In the genomic region with DNA sequence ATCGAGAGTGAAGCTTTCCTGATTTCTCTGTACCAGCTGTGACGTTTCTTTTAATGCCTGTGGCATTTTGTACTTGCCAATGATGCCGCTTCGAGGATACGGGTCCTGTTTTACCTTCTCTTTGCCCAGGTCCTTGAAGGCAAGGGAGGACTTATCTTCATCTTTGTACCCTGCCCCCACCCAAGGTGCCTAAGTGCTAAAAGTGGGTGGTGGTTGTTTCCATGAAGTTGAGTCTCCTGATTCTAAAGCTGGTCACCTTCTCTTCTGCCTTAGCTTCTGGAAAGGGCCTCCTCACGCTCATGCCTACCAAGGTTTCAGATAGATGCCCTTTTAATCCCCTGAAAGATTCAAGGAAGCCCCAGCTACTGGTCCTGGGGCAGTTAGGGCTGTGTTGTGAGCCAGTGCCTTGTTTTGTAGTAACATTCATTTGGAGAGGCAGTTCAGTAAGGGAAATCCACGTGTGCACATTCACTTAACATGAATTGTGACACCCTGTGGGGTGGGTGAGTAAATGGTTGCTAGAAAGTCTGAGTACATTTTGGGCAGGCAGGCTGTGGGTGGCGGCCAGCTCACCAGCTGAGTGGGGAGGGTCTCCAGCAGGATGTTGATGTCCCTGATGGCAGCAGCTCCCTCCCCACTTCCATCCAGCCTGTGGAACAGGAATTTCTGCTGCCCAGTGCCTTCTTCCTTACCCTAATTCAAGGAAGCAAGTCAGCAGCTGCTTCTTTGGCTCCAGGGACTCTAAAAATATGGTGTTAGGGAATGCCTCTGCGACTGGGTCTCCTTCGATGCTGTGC, we compare ENCODE assay signal across 10 cellular contexts. TPM values are rescaled to one million over a fixed set of nuclear protein-coding genes. Genes with fewer than 3 reads are reported as not detected.
DNase-seq lines count a peak whose midpoint lies in the region; ATAC-seq and TF ChIP-seq lines count a peak whose summit lies in the region.
"Had no signal": no experiment of that assay in that cellular context is flagged by ENCODE, and none has a peak within 500 bp of the region (broad histone marks: within the 10 kb centered on the region; RNA-seq: fewer than 3 reads in every experiment).

No MANE protein-coding gene starts in this region.

- H3K27ac ChIP-seq in lower lobe of right lung (peak overlapping the region; percentile 47), stomach smooth muscle (ENCODE audit: low read length) (peak overlapping the region; percentile 60)
- H3K27ac ChIP-seq: pancreas had no signal

- peaks cover 81% of the 10 kb centered on the region for H3K36me3 Mint-ChIP-seq in activated CD4-positive, alpha-beta T cell treated with anti-CD3 and anti-CD28 coated beads for 36 hours (ENCODE audit: low read depth)
- peaks cover 75% of the 10 kb centered on the region for H3K36me3 Mint-ChIP-seq in activated naive CD4-positive, alpha-beta T cell treated with anti-CD3 and anti-CD28 coated beads, Interleukin-2, amount 10 ng/mL, durations not matched to agents 7 days and 5 days

- H3K27me3 ChIP-seq in lower lobe of right lung (ENCODE audit: low read depth) (no peaks in the 10 kb centered on the region), stomach smooth muscle (ENCODE audit: control insufficient read depth in 1 of 2, insufficient read depth in 2 of 2, low read length in 2 of 2) (no peaks in the 10 kb centered on the region)
- H3K27me3 ChIP-seq: pancreas had no signal

- peak overlapping the region; percentile 93 for H3K27ac Mint-ChIP-seq in activated CD4-positive, alpha-beta T cell treated with anti-CD3 and anti-CD28 coated beads for 36 hours
- H3K27ac Mint-ChIP-seq in activated naive CD4-positive, alpha-beta T cell treated with anti-CD3 and anti-CD28 coated beads, Interleukin-2, amount 10 ng/mL, durations not matched to agents 7 days and 5 days, result peak overlapping the region; percentile 77

- H3K4me3 ChIP-seq in lower lobe of right lung (peak overlapping the region; percentile 82), stomach smooth muscle (ENCODE audit: low read length in 2 of 2) (peak overlapping the region in 1 of 2 donors; percentile 40)
- H3K4me3 ChIP-seq: pancreas had no signal

- peaks cover 22% of the 10 kb centered on the region for H3K36me3 ChIP-seq in lower lobe of right lung
- H3K36me3 ChIP-seq in stomach smooth muscle (ENCODE audit: control insufficient read depth in 2 of 2, insufficient read depth in 2 of 2, low read length in 2 of 2), result peaks cover 0 to 30% of the 10 kb centered on the region in 2 donors
- H3K36me3 ChIP-seq: pancreas had no signal

- no peaks in the 10 kb centered on the region for H3K27me3 Mint-ChIP-seq in activated CD4-positive, alpha-beta T cell treated with anti-CD3 and anti-CD28 coated beads for 36 hours
- no peaks in the 10 kb centered on the region for H3K27me3 Mint-ChIP-seq in activated naive CD4-positive, alpha-beta T cell treated with anti-CD3 and anti-CD28 coated beads, Interleukin-2, amount 10 ng/mL, durations not matched to agents 7 days and 5 days

- peak; percentile 65 for DNase-seq in activated CD4-positive, alpha-beta T cell treated with anti-CD3 and anti-CD28 coated beads for 36 hours
- DNase-seq in activated CD4-positive, alpha-beta T cell treated with anti-CD3 and anti-CD28 coated beads for 4 hours, result no peak
- DNase-seq in activated naive CD4-positive, alpha-beta T cell treated with anti-CD3 and anti-CD28 coated beads, Interleukin-2, amount 10 ng/mL, durations not matched to agents 7 days and 5 days, result no peak
- DNase-seq in lower lobe of right lung (no peak), SW 1271 (lab: John Stamatoyannopoulos, UW) (no peak), CD1c-positive myeloid dendritic cell (ENCODE audit: extremely low spot score) (no peak), GM10266 (ENCODE audit: extremely low spot score) (no peak)
- DNase-seq: NCI-H2081, pancreas had no signal

- H3K9me3 Mint-ChIP-seq in activated CD4-positive, alpha-beta T cell treated with anti-CD3 and anti-CD28 coated beads for 36 hours (ENCODE audit: low read depth), result peaks cover 3% of the 10 kb centered on the region
- H3K9me3 Mint-ChIP-seq in activated naive CD4-positive, alpha-beta T cell treated with anti-CD3 and anti-CD28 coated beads, Interleukin-2, amount 10 ng/mL, durations not matched to agents 7 days and 5 days, result peaks cover 3% of the 10 kb centered on the region

- POLR2A ChIA-PET in activated CD4-positive, alpha-beta T cell treated with anti-CD3 and anti-CD28 coated beads for 36 hours (lab: Charles Lee), result interaction anchor here (0.6 to 3.6 kb wide), 8 partner anchors 11 to 222 kb away, joined by 3 to 33 read pairs (median 4); no protein-coding TSS in a partner anchor

- H3K4me3 Mint-ChIP-seq in activated CD4-positive, alpha-beta T cell treated with anti-CD3 and anti-CD28 coated beads for 36 hours, result peak overlapping the region; percentile 76
- peak overlapping the region; percentile 24 for H3K4me3 Mint-ChIP-seq in activated naive CD4-positive, alpha-beta T cell treated with anti-CD3 and anti-CD28 coated beads, Interleukin-2, amount 10 ng/mL, durations not matched to agents 7 days and 5 days

- H3K9me3 ChIP-seq in lower lobe of right lung (no peaks in the 10 kb centered on the region), stomach smooth muscle (ENCODE audit: control insufficient read depth in 2 of 2, low read length in 2 of 2) (no peaks in the 10 kb centered on the region)
- H3K9me3 ChIP-seq: pancreas had no signal

- peak; percentile 20 for ATAC-seq in activated CD4-positive, alpha-beta T cell treated with anti-CD3 and anti-CD28 coated beads for 36 hours
- ATAC-seq in lower lobe of right lung, result no peak
- ATAC-seq: pancreas had no signal

- intact Hi-C loops in activated CD4-positive, alpha-beta T cell treated with anti-CD3 and anti-CD28 coated beads for 36 hours (cut with DNase I, micrococcal nuclease), result loop anchor here (2.0 to 10.0 kb wide), 4 partner anchors 15 to 1493 kb away; a partner anchor contains a TSS
- intact Hi-C loops in lower lobe of right lung (cut with DNase I), result no loop called here

- H3K4me1 ChIP-seq in lower lobe of right lung, result peaks cover 80% of the 10 kb centered on the region
- peaks cover 65% of the 10 kb centered on the region for H3K4me1 ChIP-seq in stomach smooth muscle (ENCODE audit: control insufficient read depth, insufficient read depth, low read length)

- TF ChIP-seq CTCF in lower lobe of right lung (IDR thresholded peaks at IDR 0.05) (no peak), GM10266 (IDR thresholded peaks at IDR 0.05; ENCODE audit: control insufficient read depth, insufficient read depth, low read depth, missing control alignments) (no peak)

- H3K4me1 Mint-ChIP-seq in activated CD4-positive, alpha-beta T cell treated with anti-CD3 and anti-CD28 coated beads for 36 hours, result peaks cover 87% of the 10 kb centered on the region
- peaks cover 83% of the 10 kb centered on the region for H3K4me1 Mint-ChIP-seq in activated naive CD4-positive, alpha-beta T cell treated with anti-CD3 and anti-CD28 coated beads, Interleukin-2, amount 10 ng/mL, durations not matched to agents 7 days and 5 days

- CTCF ChIA-PET in activated CD4-positive, alpha-beta T cell treated with anti-CD3 and anti-CD28 coated beads for 36 hours (lab: Charles Lee), result interaction anchor here (0.5 to 5.6 kb wide), 18 partner anchors 9 to 1952 kb away, joined by 3 to 72 read pairs (median 5); no protein-coding TSS in a partner anchor
- CTCF ChIA-PET in activated naive CD4-positive, alpha-beta T cell treated with anti-CD3 and anti-CD28 coated beads, Interleukin-2, amount 10 ng/mL, durations not matched to agents 7 days and 5 days (lab: Charles Lee), result interaction anchor here (1.1 to 13.7 kb wide), 10 partner anchors 8 to 184 kb away, joined by 3 to 96 read pairs (median 6); no protein-coding TSS in a partner anchor

- H3K9ac ChIP-seq in stomach smooth muscle (ENCODE audit: low read length in 2 of 2), result no peak overlapping the region

RNA-seq across cellular contexts. Expression of a gene that starts 6.2 kb away (rescaled TPM):
- total RNA-seq in activated CD4-positive, alpha-beta T cell treated with anti-CD3 and anti-CD28 coated beads for 36 hours, result 100 to 1,000 TPM in 1 of 2 experiments, 10 to 100 TPM in 1; 89.6 to 108 TPM
- total RNA-seq in lower lobe of right lung, result 137 TPM
